In the genomic region with DNA sequence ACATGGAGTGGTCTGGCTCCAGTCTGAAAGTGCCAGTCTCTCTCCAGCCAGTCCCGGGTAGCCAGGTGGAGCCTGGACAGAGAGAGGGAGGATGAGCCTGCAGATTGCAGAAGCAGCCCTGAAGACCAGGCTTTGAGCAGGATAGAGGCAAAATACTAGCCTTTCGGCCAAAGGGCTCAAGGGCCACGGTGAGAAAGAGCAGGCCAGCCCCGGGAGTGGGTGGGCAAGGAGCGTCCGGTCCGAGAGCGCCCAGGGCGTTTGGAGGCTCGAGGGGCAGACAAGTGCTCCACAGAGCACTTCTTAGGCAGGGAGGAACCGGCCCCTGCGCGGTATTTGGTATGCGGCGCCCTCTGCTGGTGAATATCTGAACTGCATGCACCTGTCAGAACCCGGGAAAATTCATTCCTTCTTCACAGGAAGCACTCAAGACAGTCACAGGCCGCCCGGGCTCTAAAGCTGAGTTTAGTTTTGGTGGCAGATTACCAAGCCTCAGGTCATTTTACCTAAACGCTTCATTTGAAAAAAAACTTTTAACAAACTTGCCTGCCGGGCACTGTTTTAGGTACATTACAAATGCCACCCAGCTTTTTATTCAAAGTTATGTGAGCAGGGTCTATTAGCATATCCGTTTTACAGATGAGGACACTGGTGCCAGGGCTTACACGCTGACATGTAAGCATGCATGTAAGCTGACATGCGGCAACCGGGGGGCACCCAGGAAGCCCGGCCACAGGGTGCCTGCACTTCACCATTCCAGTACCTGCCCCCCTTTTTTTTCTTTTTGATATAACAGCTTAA, we compare ENCODE assay signal across 8 cellular contexts. TPM values are rescaled to one million over a fixed set of nuclear protein-coding genes. Genes with fewer than 3 reads are reported as not detected.
A peak's percentile ranks its signal among the peaks of the same experiment; 100 is the strongest.
DNase-seq lines count a peak whose midpoint lies in the region; ATAC-seq, FAIRE-seq and TF ChIP-seq lines count a peak whose summit lies in the region.

No MANE protein-coding gene starts in this region.

- H3K27me3 ChIP-seq in DND-41 (ENCODE audit: insufficient read depth, low read length, poor library complexity) (no peaks in the 10 kb centered on the region), HCT116 (ENCODE audit: insufficient read depth, low read length) (no peaks in the 10 kb centered on the region), K562 (ENCODE audit: control insufficient read depth in 2 of 2, insufficient read depth in 2 of 2, low read length in 2 of 2) (no peaks in the 10 kb centered on the region)

- WGBS in K562 (ENCODE audit: insufficient coverage, low coverage, missing lambda C conversion rate): 3% methylated on average over 23 of the region's 25 CpGs

- DNase-seq in DND-41 (peak; percentile 76), HCT116 (ENCODE audit: low read depth, low spot score) (peak; percentile 50), NCI-H2081 (lab: John Stamatoyannopoulos, UW) (peak; percentile 68 to 73), T1000 (lab: John Stamatoyannopoulos, UW) (peak; percentile 46), K562 (ENCODE audit: extremely low read depth in 1 of 4, low spot score in 3 of 4) (peak; percentile 66 to 77 (median 72)), iPS-NIHi7 (ENCODE audit: extremely low spot score) (peak; percentile 95), mesenteric fat pad (ENCODE audit: low spot score) (no peak)
- peak; percentile 47 to 64 (median 50) for DNase-seq in stimulated activated CD4-positive, alpha-beta T cell treated with anti-CD3 and anti-CD28 coated beads, Interleukin-1b, Interleukin-23, amount 100 ng/mL, for 24 hours (ENCODE audit: low read depth in 4 of 4, low spot score in 1 of 4)

- H3K4me1 ChIP-seq in DND-41 (ENCODE audit: insufficient read depth, low read length) (peaks cover 13% of the 10 kb centered on the region), HCT116 (ENCODE audit: control insufficient read depth in 1 of 2, insufficient read depth in 2 of 2, low read length in 2 of 2) (peaks cover 0 to 9% of the 10 kb centered on the region in 2 experiments; a peak in 1 of 4 replicates), K562 (replicated peaks in 1 of 2; ENCODE audit: control insufficient read depth in 2 of 2, insufficient read depth in 2 of 2, low read length in 2 of 2) (peaks cover 0 to 4% of the 10 kb centered on the region in 2 experiments; a peak in 2 of 5 replicates)

- no peak for TF ChIP-seq POLR2A in HCT116 (IDR thresholded peaks at IDR 0.05; ENCODE audit: borderline replicate concordance, extremely low read depth, insufficient read depth, insufficient read length)
- no peak for TF ChIP-seq POLR2A in K562 (conservative IDR thresholded peaks at IDR 0.05)

- no peak overlapping the region for H3K27ac ChIP-seq in DND-41 (ENCODE audit: low read length)
- H3K27ac ChIP-seq in HCT116 (ENCODE audit: low read depth, low read length): no peak overlapping the region
- no peak overlapping the region for H3K27ac ChIP-seq in K562 (ENCODE audit: extremely low read depth, low read depth, low read length)

- H4K20me1 ChIP-seq in DND-41 (ENCODE audit: insufficient read depth, low read length): no peaks in the 10 kb centered on the region
- no peaks in the 10 kb centered on the region for H4K20me1 ChIP-seq in HCT116 (ENCODE audit: insufficient read depth)
- no peaks in the 10 kb centered on the region for H4K20me1 ChIP-seq in K562 (replicated peaks; ENCODE audit: control insufficient read depth, insufficient read depth, low read length)

- H3K4me2 ChIP-seq in DND-41 (ENCODE audit: insufficient read depth, low read length) (peak overlapping the region; percentile 42), HCT116 (ENCODE audit: low read length) (peak overlapping the region; percentile 67), K562 (ENCODE audit: insufficient read depth, low read length) (no peak overlapping the region; the same call in 1 of the 2 replicates)

- TF ChIP-seq RAD21 in HCT116 (IDR thresholded peaks at IDR 0.05; ENCODE audit: low read depth) (peak; percentile 94), K562 (CRISPR knock-in tag; conservative IDR thresholded peaks at IDR 0.05 in 1 of 2, IDR thresholded peaks at IDR 0.05 in 1 of 2) (peak; percentile 45 to 75)

- peak; percentile 92 for ATAC-seq in DND-41 (ENCODE audit: insufficient read depth, low read depth)
- peak; percentile 95 for ATAC-seq in HCT116
- peak; percentile 94 for ATAC-seq in K562

- H2AFZ ChIP-seq in DND-41 (ENCODE audit: low read depth, low read length) (peak overlapping the region; percentile 53), HCT116 (ENCODE audit: low read depth, low read length, poor library complexity, severe bottlenecking) (peak overlapping the region; percentile 98), K562 (ENCODE audit: low read depth, low read length) (peak overlapping the region; percentile 78)

- peak overlapping the region; percentile 7; the same call in 1 of the 2 replicates for H3K9ac ChIP-seq in DND-41 (ENCODE audit: low read depth, low read length)
- H3K9ac ChIP-seq in HCT116 (ENCODE audit: low read length): no peak overlapping the region
- peak overlapping the region in 1 of 2 experiments; percentile 74; a peak in 1 of 4 replicates for H3K9ac ChIP-seq in K562 (ENCODE audit: insufficient read depth in 1 of 2, low read depth in 2 of 2, low read length in 2 of 2)

- intact Hi-C loops in HCT116 (cut with micrococcal nuclease): loop anchor here (1.0 to 5.0 kb wide), 4 partner anchors 121 to 296 kb away; a partner anchor contains a TSS
- intact Hi-C loops in K562 (cut with micrococcal nuclease): loop anchor here (2.0 to 10.0 kb wide), 3 partner anchors 41 to 297 kb away; no protein-coding TSS in a partner anchor

- POLR2A ChIA-PET in HCT116 (lab: Charles Lee) (no interaction called here), K562 (lab: Yijun Ruan, JAX) (interaction anchor here (0.7 kb wide), 1 partner anchor 524 kb away, joined by 3 read pairs; no protein-coding TSS in a partner anchor)

- TF ChIP-seq CTCF in DND-41 (IDR thresholded peaks at IDR 0.05; ENCODE audit: borderline replicate concordance, extremely low read depth, low read length, poor library complexity, severe bottlenecking) (peak; percentile 95), HCT116 (IDR thresholded peaks at IDR 0.05 in 2 of 3, conservative IDR thresholded peaks at IDR 0.05 in 1 of 3; ENCODE audit: borderline replicate concordance in 1 of 3, insufficient read depth in 1 of 3, low read depth in 2 of 3, low read length in 2 of 3) (peak; percentile 82 to 91 (median 84)), K562 (IDR thresholded peaks at IDR 0.05 in 2 of 3, conservative IDR thresholded peaks at IDR 0.05 in 1 of 3; ENCODE audit: insufficient read depth in 2 of 3, low read depth in 1 of 3, low read length in 3 of 3) (peak; percentile 70 to 80 (median 78))

- H3K9me2 ChIP-seq in HCT116 (ENCODE audit: insufficient read depth): no peaks in the 10 kb centered on the region

- CTCF ChIA-PET in HCT116 (lab: Charles Lee) (interaction anchor here (0.7 to 2.6 kb wide), 8 partner anchors 8 to 296 kb away, joined by 3 to 33 read pairs (median 4); a partner anchor contains a TSS), K562 (lab: Yijun Ruan, JAX; ENCODE audit: low intra/inter-chr PET ratio) (interaction anchor here (1.1 to 1.2 kb wide), 2 partner anchors 262 to 296 kb away, joined by 3 read pairs; no protein-coding TSS in a partner anchor)

- H3K36me3 ChIP-seq in DND-41 (ENCODE audit: insufficient read depth, low read length) (no peaks in the 10 kb centered on the region), HCT116 (ENCODE audit: control insufficient read depth in 1 of 2, insufficient read depth in 2 of 2, low read length in 2 of 2) (no peaks in the 10 kb centered on the region; a peak in 1 of 4 replicates), K562 (ENCODE audit: control insufficient read depth, insufficient read depth, low read length) (no peaks in the 10 kb centered on the region)

- no peaks in the 10 kb centered on the region for H3K9me1 ChIP-seq in K562 (ENCODE audit: control insufficient read depth, insufficient read depth, low read length)

- H3K79me2 ChIP-seq in DND-41 (ENCODE audit: insufficient read depth, low read length) (no peaks in the 10 kb centered on the region), HCT116 (ENCODE audit: insufficient read depth, low read length) (no peaks in the 10 kb centered on the region), K562 (ENCODE audit: control insufficient read depth, insufficient read depth, low read length) (no peaks in the 10 kb centered on the region)

- peak; percentile 74 for FAIRE-seq in K562 (lab: Jason Lieb, UNC)

- BruUV-seq in HCT116 (replicated peaks; lab: Mats Ljungman, UMichigan) (no TSS peak), K562 (replicated peaks; lab: Mats Ljungman, UMichigan) (no TSS peak)

- H3K9me3 ChIP-seq in DND-41 (ENCODE audit: insufficient read depth, low read length, severe bottlenecking) (peaks cover 29% of the 10 kb centered on the region), HCT116 (ENCODE audit: control insufficient read depth in 1 of 2, insufficient read depth in 1 of 2, low read depth in 1 of 2, low read length in 2 of 2) (peaks cover 14 to 23% of the 10 kb centered on the region in 2 experiments; a peak in 2 of 4 replicates), K562 (replicated peaks; ENCODE audit: control insufficient read depth, insufficient read depth, low read depth, low read length) (0 out of 2 replicates have a peak, but pooled peaks cover 3% of the 10 kb centered on the region)

- no peak for TF ChIP-seq EP300 in K562 (IDR thresholded peaks at IDR 0.05; ENCODE audit: low read length)

- peak overlapping the region in 1 of 2 experiments; percentile 21; a peak in 2 of 4 replicates for H3K4me3 ChIP-seq in DND-41 (ENCODE audit: low read depth in 1 of 2, low read length in 2 of 2)
- peak overlapping the region in 1 of 2 experiments; percentile 19; a peak in 3 of 4 replicates for H3K4me3 ChIP-seq in HCT116 (replicated peaks in 1 of 2; ENCODE audit: low read depth in 1 of 2, low read length in 2 of 2)
- no peak overlapping the region for H3K4me3 ChIP-seq in K562

- in situ Hi-C loops in K562 (cut with MboI): loop anchor here (25.0 kb wide), 1 partner anchor 298 kb away; no protein-coding TSS in a partner anchor

- RAD21 ChIA-PET in HCT116 (lab: Charles Lee; ENCODE audit: low non-redundant PET in 1 of 2, low total read pairs in 2 of 2, uncharacterized antibody in 2 of 2, unreplicated experiment in 2 of 2): interaction anchor here (0.6 to 1.1 kb wide), 2 partner anchors 262 to 559 kb away, joined by 3 read pairs; no protein-coding TSS in a partner anchor

RNA-seq across cellular contexts. Expression of a gene that starts 21.0 kb away (rescaled TPM):
- total RNA-seq in HCT116 (2021; ENCODE audit: unreplicated experiment) (132 TPM), K562 (2014; rRNA removed) (112 and 145 TPM in 2 replicates), K562 (2014; rRNA removed; fragmentation: Illumina TruSeq; extraction: Trizol) (235 and 276 TPM in 2 replicates), K562 (2015; rRNA removed; fragmentation: Illumina TruSeq; extraction: Trizol) (237 and 264 TPM in 2 replicates), K562 (2021) (81.3 and 87.8 TPM in 2 replicates), mesenteric fat pad (107 TPM)
- polyA plus RNA-seq in HCT116 (2012): 146 and 172 TPM in 2 replicates
- 27.4 and 39.6 TPM in 2 replicates for total RNA-seq in K562 (2011; cell fraction: chromatin; rRNA removed; ENCODE audit: low replicate concordance)
- total RNA-seq in K562 (2011; cell fraction: nucleolus; rRNA removed): 16.8 and 21.6 TPM in 2 replicates
- 20.5 and 22.8 TPM in 2 replicates for total RNA-seq in K562 (2011; cell fraction: nucleoplasm; rRNA removed)
- polyA plus RNA-seq in K562 (2011; rRNA removed) (82.3 and 163 TPM in 2 replicates), K562 (2014; fragmentation: Illumina TruSeq; extraction: Trizol) (228 and 229 TPM in 2 replicates), K562 (2014; fragmentation: Nextera tagmentation; extraction: Ambion mirVana) (100 to 1,000 TPM; 165 to 276 TPM), K562 (2014; rRNA removed) (136 and 163 TPM in 2 replicates)
- polyA plus RNA-seq in K562 (2011; cell fraction: cytosol; rRNA removed): 27.7 and 52.1 TPM in 2 replicates
- polyA plus RNA-seq in K562 (2011; cell fraction: nucleus; rRNA removed): 24.0 and 42.1 TPM in 2 replicates
- polyA plus RNA-seq in K562 (2012): 105 and 107 TPM in 2 replicates
- 103 and 123 TPM in 2 replicates for polyA minus RNA-seq in K562 (2011; rRNA and poly(A)+ RNA removed)
- 34.1 and 36.4 TPM in 2 replicates for polyA minus RNA-seq in K562 (2011; cell fraction: cytosol; rRNA and poly(A)+ RNA removed)
- polyA minus RNA-seq in K562 (2011; cell fraction: nucleus; rRNA and poly(A)+ RNA removed): 13.6 and 33.5 TPM in 2 replicates
